Comparison of ENCODE assay signal across 16 cellular contexts in genomic region chr4:85509882-85510631, GRCh38.
"Had no signal": no experiment of that assay in that cellular context is flagged by ENCODE, and none has a peak within 500 bp of the region (broad histone marks: within the 10 kb centered on the region; RNA-seq: fewer than 3 reads in every experiment).

No MANE protein-coding gene starts in this region.

- H3K9me3 ChIP-seq: adrenal gland, gastrocnemius medialis, psoas muscle, tibial artery, vagina had no signal

- H3K4me3 ChIP-seq: adrenal gland, cardiac muscle cell, dorsolateral prefrontal cortex, gastrocnemius medialis, psoas muscle, tibial artery, vagina had no signal

- ATAC-seq: activated CD8-positive, alpha-beta T cell treated with anti-CD3 and anti-CD28 coated beads for 36 hours; activated T-cell treated with anti-CD3 and anti-CD28 coated beads, Interleukin-2, amount 50 U/mL, for 4 hours; gastrocnemius medialis; psoas muscle; T-helper 17 cell had no signal

- H3K27me3 Mint-ChIP-seq: activated CD8-positive, alpha-beta T cell treated with anti-CD3 and anti-CD28 coated beads for 36 hours; activated naive CD4-positive, alpha-beta T cell treated with anti-CD3 and anti-CD28 coated beads, Interleukin-2, amount 50 U/mL, for 24 hours; T-helper 17 cell had no signal

- H3K4me3 Mint-ChIP-seq: activated CD8-positive, alpha-beta T cell treated with anti-CD3 and anti-CD28 coated beads for 36 hours; activated naive CD4-positive, alpha-beta T cell treated with anti-CD3 and anti-CD28 coated beads, Interleukin-2, amount 50 U/mL, for 24 hours; activated T-cell treated with anti-CD3 and anti-CD28 coated beads, Interleukin-2, amount 50 U/mL, for 4 hours; T-helper 17 cell had no signal

- H3K36me3 Mint-ChIP-seq: activated naive CD4-positive, alpha-beta T cell treated with anti-CD3 and anti-CD28 coated beads, Interleukin-2, amount 50 U/mL, for 24 hours had no signal

- H3K27ac ChIP-seq: adrenal gland, cardiac muscle cell, dorsolateral prefrontal cortex, gastrocnemius medialis, psoas muscle, tibial artery, vagina had no signal

- H3K4me1 ChIP-seq: adrenal gland, psoas muscle, tibial artery had no signal

- H3K36me3 ChIP-seq: adrenal gland, cardiac muscle cell, gastrocnemius medialis, tibial artery, vagina had no signal

- DNase-seq: activated CD4-positive, alpha-beta T cell treated with anti-CD3 and anti-CD28 coated beads for 4 hours; activated CD8-positive, alpha-beta T cell treated with anti-CD3 and anti-CD28 coated beads for 36 hours; activated effector memory CD4-positive, alpha-beta T cell treated with Interleukin-2 at 50 U/mL for 16 hours; activated T-cell treated with anti-CD3 and anti-CD28 coated beads, Interleukin-2, amount 50 U/mL, for 4 hours; adrenal gland; dorsolateral prefrontal cortex; erythroblast; gastrocnemius medialis; psoas muscle; stimulated activated CD4-positive, alpha-beta T cell treated with anti-CD3 and anti-CD28 coated beads, Interleukin-12 subunit alpha, Interleukin-12 subunit beta, amount 100 ng/mL, for 4 hours; stimulated activated CD4-positive, alpha-beta T cell treated with anti-CD3 and anti-CD28 coated beads, Interleukin-2, amount 100 ng/mL, for 24 hours; T-helper 17 cell; tibial artery had no signal

- H3K4me1 Mint-ChIP-seq: activated naive CD4-positive, alpha-beta T cell treated with anti-CD3 and anti-CD28 coated beads, Interleukin-2, amount 50 U/mL, for 24 hours; T-helper 17 cell had no signal

- H3K27me3 ChIP-seq: adrenal gland, cardiac muscle cell, dorsolateral prefrontal cortex, gastrocnemius medialis, tibial artery, vagina had no signal

- H3K27ac Mint-ChIP-seq: activated CD8-positive, alpha-beta T cell treated with anti-CD3 and anti-CD28 coated beads for 36 hours; activated naive CD4-positive, alpha-beta T cell treated with anti-CD3 and anti-CD28 coated beads, Interleukin-2, amount 50 U/mL, for 24 hours; T-helper 17 cell had no signal
